16 cellular contexts compared by ENCODE assay signal in the genomic region with DNA sequence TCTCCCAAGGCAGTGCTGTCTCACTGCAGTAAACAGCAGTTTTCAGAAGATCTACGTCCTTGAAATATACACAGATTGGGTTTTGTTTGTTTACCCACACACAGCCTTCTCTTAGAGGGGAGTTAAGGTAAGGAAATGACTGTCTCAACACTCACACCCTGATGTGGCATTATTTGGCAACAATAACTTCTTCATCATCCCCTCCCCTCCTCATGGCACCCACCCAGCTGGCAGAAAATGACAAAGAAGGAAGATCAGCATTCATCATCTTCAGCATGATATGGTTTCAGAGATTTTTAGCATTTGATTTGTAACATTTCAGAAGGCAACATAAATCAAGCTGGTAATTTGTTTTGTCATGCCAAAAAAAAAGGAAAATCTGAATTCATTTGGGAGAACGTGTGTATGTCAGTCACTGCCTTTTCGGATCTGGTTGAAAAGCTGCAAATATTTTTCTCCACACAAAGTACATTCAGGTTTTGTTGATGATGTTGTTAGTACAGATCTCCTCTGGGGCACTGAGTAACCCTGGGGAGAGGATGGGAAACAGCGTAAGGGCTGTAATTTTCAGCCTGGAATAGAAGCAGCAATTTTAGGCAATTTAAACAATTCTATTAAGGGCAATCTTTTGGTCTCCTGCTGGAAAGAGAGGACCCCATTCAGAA.
DNase-seq lines count a peak whose midpoint lies in the region; ATAC-seq, FAIRE-seq and TF ChIP-seq lines count a peak whose summit lies in the region.
"Had no signal": no experiment of that assay in that cellular context is flagged by ENCODE, and none has a peak within 500 bp of the region (broad histone marks: within the 10 kb centered on the region; RNA-seq: fewer than 3 reads in every experiment).

No MANE protein-coding gene starts in this region.

- no peak overlapping the region for H3K4me2 ChIP-seq in HepG2 (ENCODE audit: low read depth, low read length)
- H3K4me2 ChIP-seq: neural progenitor cell, smooth muscle cell had no signal

- H3K9me3 Mint-ChIP-seq in brain = peaks cover 0 to 3% (median 0%) of the 10 kb centered on the region in 5 experiments
- H3K9me3 Mint-ChIP-seq: neural progenitor cell; T-helper 2 cell treated with Interferon-gamma antibody and Interleukin-4, amounts not matched to agents 5 μg/mL and 100 μg/mL, for 36 hours had no signal

- TF ChIP-seq POLR2A in HepG2 (IDR thresholded peaks at IDR 0.05; ENCODE audit: insufficient read depth in 1 of 2, low read depth in 2 of 2, low read length in 2 of 2) = no peak

- H4K20me1 ChIP-seq in HepG2 (ENCODE audit: insufficient read depth, low read length) = no peaks in the 10 kb centered on the region

- no peaks in the 10 kb centered on the region for H3K27me3 ChIP-seq in liver (ENCODE audit: control insufficient read depth in 4 of 4, insufficient read depth in 4 of 4, low read length in 3 of 4)
- 0 out of 5 replicates have a peak, but pooled peaks cover 0 to 3% of the 10 kb centered on the region in 2 experiments for H3K27me3 ChIP-seq in HepG2 (ENCODE audit: control insufficient read depth in 1 of 2, insufficient read depth in 2 of 2, low read length in 2 of 2)
- H3K27me3 ChIP-seq: neural progenitor cell had no signal

- no TSS peak for BruUV-seq in HepG2 (replicated peaks; lab: Mats Ljungman, UMichigan)

- TF ChIP-seq EP300 in HepG2 (IDR thresholded peaks at IDR 0.05; ENCODE audit: low read depth in 2 of 2, low read length in 2 of 2) = no peak
- TF ChIP-seq EP300 in HepG2 (CRISPR knock-in tag; IDR thresholded peaks at IDR 0.05; ENCODE audit: borderline replicate concordance) = no peak

- H3K27ac Mint-ChIP-seq in brain = peak overlapping the region; percentile 79 to 95 (median 95)
- H3K27ac Mint-ChIP-seq: neural progenitor cell; T-helper 2 cell treated with Interferon-gamma antibody and Interleukin-4, amounts not matched to agents 5 μg/mL and 100 μg/mL, for 36 hours had no signal

- H2AFZ ChIP-seq in HepG2 (ENCODE audit: low read length) = no peak overlapping the region
- H2AFZ ChIP-seq: neural progenitor cell had no signal

- H3K4me3 Mint-ChIP-seq in brain = peak overlapping the region in 4 of 5 experiments; percentile 48 to 81 (median 58)
- H3K4me3 Mint-ChIP-seq: neural progenitor cell; T-helper 2 cell treated with Interferon-gamma antibody and Interleukin-4, amounts not matched to agents 5 μg/mL and 100 μg/mL, for 36 hours had no signal

- no peak for ATAC-seq in HepG2
- peak; percentile 61 for ATAC-seq in left ventricle myocardium superior
- no peak for ATAC-seq in GM21723 (IDR thresholded peaks at IDR 0.05; ENCODE audit: unreplicated experiment)
- ATAC-seq in GM19351 (IDR thresholded peaks at IDR 0.05; ENCODE audit: unreplicated experiment) = no peak
- ATAC-seq: left lobe of liver had no signal

- WGBS in liver = 80% methylated on average over 4 of the region's 4 CpGs
- 17% methylated on average over 4 of the region's 4 CpGs for WGBS in HepG2 (ENCODE audit: low lambda C conversion rate)

- POLR2A ChIA-PET in HepG2 (lab: Yijun Ruan, JAX) = no interaction called here

- peak overlapping the region; percentile 25 to 28 for H3K27ac ChIP-seq in liver (ENCODE audit: low read depth in 1 of 2, low read length in 2 of 2)
- H3K27ac ChIP-seq in HepG2 (ENCODE audit: extremely low read length, insufficient read depth, low read length) = no peak overlapping the region

- H3K9ac ChIP-seq in liver (ENCODE audit: low read depth in 1 of 2, low read length in 2 of 2) (no peak overlapping the region), HepG2 (ENCODE audit: insufficient read depth, low read depth, low read length) (no peak overlapping the region)
- H3K9ac ChIP-seq: neural progenitor cell had no signal

- TF ChIP-seq RAD21 in liver (IDR thresholded peaks at IDR 0.05) (no peak), HepG2 (CRISPR knock-in tag; IDR thresholded peaks at IDR 0.05) (no peak)

- in situ Hi-C loops in HepG2 (cut with HindIII; ENCODE audit: extremely low pct_ligation_motif_present, low pct_unique_long_range_greater_than_20kb) = no loop called here

- DNase-seq in HepG2 (ENCODE audit: low spot score) (no peak), left ventricle myocardium superior (no peak), posterior cingulate gyrus (no peak)
- no peak for DNase-seq in stimulated activated CD4-positive, alpha-beta T cell treated with anti-CD3 and anti-CD28 coated beads, Interleukin-12 subunit alpha, Interleukin-12 subunit beta, amount 100 ng/mL, for 4 hours
- DNase-seq: activated CD4-positive, alpha-beta T cell treated with anti-CD3 and anti-CD28 coated beads, Interleukin-2, amount 50 U/mL, for 1 hour; aorta; effector CD8-positive, alpha-beta T cell; NCI-H345 had no signal

- H3K36me3 ChIP-seq in liver (ENCODE audit: control insufficient read depth in 4 of 4, insufficient read depth in 3 of 4, low read depth in 1 of 4, low read length in 3 of 4) (no peaks in the 10 kb centered on the region), HepG2 (replicated peaks in 1 of 2; ENCODE audit: control insufficient read depth in 1 of 2, insufficient read depth in 2 of 2, low read length in 2 of 2) (no peaks in the 10 kb centered on the region)
- H3K36me3 ChIP-seq: neural progenitor cell had no signal

- H3K79me2 ChIP-seq in HepG2 (ENCODE audit: insufficient read depth, low read length) = no peaks in the 10 kb centered on the region

- CTCF ChIA-PET in HepG2 (lab: Yijun Ruan, JAX; ENCODE audit: low intra/inter-chr PET ratio, low total read pairs) = no interaction called here

- intact Hi-C loops in HepG2 (cut with micrococcal nuclease; ENCODE audit: unreplicated experiment) = no loop called here
- intact Hi-C loops in left ventricle myocardium superior (cut with micrococcal nuclease) = no loop called here
- intact Hi-C loops in posterior cingulate gyrus (cut with DNase I) = loop anchor here (10.0 kb wide), 1 partner anchor 108 kb away; no protein-coding TSS in a partner anchor

- H3K4me1 Mint-ChIP-seq in brain = peaks cover 94% of the 10 kb centered on the region

- H3K4me1 ChIP-seq in liver (ENCODE audit: control insufficient read depth in 4 of 4, insufficient read depth in 4 of 4, low read length in 3 of 4) (no peaks in the 10 kb centered on the region), HepG2 (ENCODE audit: insufficient read depth, low read length) (no peaks in the 10 kb centered on the region)

- no peak overlapping the region for H3K4me3 ChIP-seq in liver (ENCODE audit: low read depth in 1 of 3, low read length in 3 of 3)
- no peak overlapping the region for H3K4me3 ChIP-seq in HepG2 (replicated peaks in 1 of 3; ENCODE audit: insufficient read depth in 1 of 3, low read depth in 2 of 3, low read length in 3 of 3)
- H3K4me3 ChIP-seq: neural progenitor cell, smooth muscle cell had no signal

- no peaks in the 10 kb centered on the region for H3K27me3 Mint-ChIP-seq in brain

- no peak for TF ChIP-seq CTCF in liver (IDR thresholded peaks at IDR 0.05; ENCODE audit: low read depth, low read length, missing input control)
- TF ChIP-seq CTCF in HepG2 (CRISPR knock-in tag; IDR thresholded peaks at IDR 0.05) = no peak
- TF ChIP-seq CTCF in brain (conservative IDR thresholded peaks at IDR 0.05) = no peak

- no peaks in the 10 kb centered on the region for H3K36me3 Mint-ChIP-seq in brain

- FAIRE-seq in HepG2 (lab: Jason Lieb, UNC) = no peak

- H3K9me3 ChIP-seq in liver (ENCODE audit: control insufficient read depth in 4 of 4, low read length in 3 of 4) (no peaks in the 10 kb centered on the region), HepG2 (ENCODE audit: low read length) (no peaks in the 10 kb centered on the region)

TF ChIP-seq in liver, 16 proteins besides CTCF, POLR2A, EP300 and RAD21 (continues in another document):
- TF ChIP-seq FOXA1 (IDR thresholded peaks at IDR 0.05) (no peak), RXRA (IDR thresholded peaks at IDR 0.05) (no peak)
- TF ChIP-seq, protein P1, sequence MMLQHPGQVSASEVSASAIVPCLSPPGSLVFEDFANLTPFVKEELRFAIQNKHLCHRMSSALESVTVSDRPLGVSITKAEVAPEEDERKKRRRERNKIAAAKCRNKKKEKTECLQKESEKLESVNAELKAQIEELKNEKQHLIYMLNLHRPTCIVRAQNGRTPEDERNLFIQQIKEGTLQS (IDR thresholded peaks at IDR 0.05) = no peak

TF ChIP-seq in HepG2, 621 proteins besides CTCF, POLR2A, EP300 and RAD21 (continues in another document):
- TF ChIP-seq, protein P2, sequence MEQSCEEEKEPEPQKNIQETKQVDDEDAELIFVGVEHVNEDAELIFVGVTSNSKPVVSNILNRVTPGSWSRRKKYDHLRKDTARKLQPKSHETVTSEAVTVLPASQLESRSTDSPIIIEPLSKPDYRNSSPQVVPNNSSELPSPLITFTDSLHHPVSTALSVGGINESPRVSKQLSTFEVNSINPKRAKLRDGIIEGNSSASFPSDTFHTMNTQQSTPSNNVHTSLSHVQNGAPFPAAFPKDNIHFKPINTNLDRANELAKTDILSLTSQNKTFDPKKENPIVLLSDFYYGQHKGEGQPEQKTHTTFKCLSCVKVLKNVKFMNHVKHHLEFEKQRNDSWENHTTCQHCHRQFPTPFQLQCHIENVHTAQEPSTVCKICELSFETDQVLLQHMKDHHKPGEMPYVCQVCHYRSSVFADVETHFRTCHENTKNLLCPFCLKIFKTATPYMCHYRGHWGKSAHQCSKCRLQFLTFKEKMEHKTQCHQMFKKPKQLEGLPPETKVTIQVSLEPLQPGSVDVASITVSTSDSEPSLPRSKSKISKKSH (CRISPR knock-in tag; IDR thresholded peaks at IDR 0.05; ENCODE audit: borderline replicate concordance) = no peak
- TF ChIP-seq HNRNPK (IDR thresholded peaks at IDR 0.05; ENCODE audit: low read depth, low read length, poor library complexity, severe bottlenecking) (no peak), ATRX (CRISPR knock-in tag; IDR thresholded peaks at IDR 0.05; ENCODE audit: borderline replicate concordance) (no peak), XBP1 (CRISPR knock-in tag; IDR thresholded peaks at IDR 0.05) (no peak)
